In the genomic region with DNA sequence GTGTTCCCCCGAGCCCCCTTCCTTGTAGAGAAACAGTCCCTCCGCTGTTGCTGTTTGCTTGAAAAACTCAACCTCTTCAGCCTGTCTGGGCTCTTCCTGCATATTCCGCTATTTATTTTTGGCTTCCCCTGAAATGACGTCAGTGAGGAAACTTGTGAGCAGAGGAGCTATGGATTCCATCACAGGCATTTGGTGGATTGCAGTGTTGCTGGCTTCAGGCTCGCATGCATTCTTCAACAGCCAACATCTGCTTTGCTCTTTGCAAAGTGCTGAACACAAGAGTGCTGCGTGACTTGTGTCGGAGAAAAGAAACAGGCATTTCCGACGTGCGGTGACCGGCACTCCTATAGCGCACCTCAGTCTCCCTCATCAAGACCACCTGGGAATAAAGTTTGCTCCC, we compare ENCODE assay signal across 12 cellular contexts.
DNase-seq lines count a peak whose midpoint lies in the region; ATAC-seq and TF ChIP-seq lines count a peak whose summit lies in the region.
"Had no signal": no experiment of that assay in that cellular context is flagged by ENCODE, and none has a peak within 500 bp of the region (broad histone marks: within the 10 kb centered on the region; RNA-seq: fewer than 3 reads in every experiment).

No MANE protein-coding gene starts in this region.

- no peak overlapping the region for H2BK15ac ChIP-seq in mesendoderm (replicated peaks; ENCODE audit: low read depth)

- no peak overlapping the region for H4K8ac ChIP-seq in mesendoderm (ENCODE audit: low read depth, low read length)

- no peak overlapping the region for H3K23ac ChIP-seq in mesendoderm (ENCODE audit: low read length)

- H2AK5ac ChIP-seq in mesendoderm (ENCODE audit: low read length) = no peak overlapping the region

- no peak overlapping the region for H3K4ac ChIP-seq in mesendoderm (ENCODE audit: low read depth, low read length)

- H3K27me3 ChIP-seq in mesendoderm (ENCODE audit: insufficient read depth, low read length, poor library complexity) = no peaks in the 10 kb centered on the region
- no peaks in the 10 kb centered on the region for H3K27me3 ChIP-seq in thoracic aorta (replicated peaks; ENCODE audit: insufficient read depth)
- H3K27me3 ChIP-seq: esophagus squamous epithelium, Peyer's patch had no signal

- peak; percentile 64 for DNase-seq in HFF-Myc (ENCODE audit: extremely low read depth, low read depth)
- peak; percentile 86 for DNase-seq in dedifferentiated amniotic fluid mesenchymal stem cell (ENCODE audit: extremely low spot score)
- DNase-seq in mesendoderm = peak; percentile 68
- no peak for DNase-seq in thoracic aorta (ENCODE audit: low spot score)
- DNase-seq in DMS 273 treated with DMSO at 0.1 percent for 48 hours (lab: John Stamatoyannopoulos, UW) = no peak
- no peak for DNase-seq in GDM1 (lab: John Stamatoyannopoulos, UW)
- DNase-seq: esophagus squamous epithelium, Peyer's patch had no signal

- no peaks in the 10 kb centered on the region for H3K9me3 ChIP-seq in thoracic aorta
- H3K9me3 ChIP-seq: esophagus squamous epithelium, Peyer's patch had no signal

- H2BK5ac ChIP-seq in mesendoderm (ENCODE audit: low read length) = no peak overlapping the region

- H3K79me1 ChIP-seq in mesendoderm (ENCODE audit: low read length) = no peaks in the 10 kb centered on the region

- TF ChIP-seq POLR2A in GM18505 (IDR thresholded peaks at IDR 0.05; ENCODE audit: borderline replicate concordance, extremely low read depth, insufficient read depth, insufficient read length) = no peak

- H2BK120ac ChIP-seq in mesendoderm (ENCODE audit: low read depth, low read length) = no peak overlapping the region

- no peak overlapping the region for H4K5ac ChIP-seq in mesendoderm (ENCODE audit: low read length)

- H3K4me2 ChIP-seq in mesendoderm (ENCODE audit: low read length) = no peak overlapping the region

- no peaks in the 10 kb centered on the region for H3K36me3 ChIP-seq in mesendoderm (ENCODE audit: control insufficient read depth, insufficient read depth, low read length)
- peaks cover 14% of the 10 kb centered on the region for H3K36me3 ChIP-seq in thoracic aorta

- H3K18ac ChIP-seq in mesendoderm (ENCODE audit: low read length) = no peak overlapping the region

- peak; percentile 62 for ATAC-seq in thoracic aorta (ENCODE audit: insufficient number of reproducible peaks, low FRiP score, low read depth)
- no peak for ATAC-seq in GM18505 (IDR thresholded peaks at IDR 0.05; ENCODE audit: unreplicated experiment)
- no peak for ATAC-seq in GM21723 (IDR thresholded peaks at IDR 0.05; ENCODE audit: unreplicated experiment)
- ATAC-seq: left lobe of liver had no signal

- no peak overlapping the region for H3K56ac ChIP-seq in mesendoderm (ENCODE audit: low read length)

- H3K4me3 ChIP-seq in HFF-Myc (replicated peaks; ENCODE audit: low read depth, low read length) = no peak overlapping the region
- no peak overlapping the region for H3K4me3 ChIP-seq in mesendoderm (ENCODE audit: low read length)
- peak overlapping the region; percentile 17 for H3K4me3 ChIP-seq in thoracic aorta
- H3K4me3 ChIP-seq: esophagus squamous epithelium, Peyer's patch had no signal

- WGBS in mesendoderm (ENCODE audit: extremely low coverage, insufficient coverage, low lambda C conversion rate) = no CpG with 5 or more reads among the region's 12 CpGs

- H3K79me2 ChIP-seq in mesendoderm (ENCODE audit: control insufficient read depth, insufficient read depth, low read length) = no peaks in the 10 kb centered on the region

- no peaks in the 10 kb centered on the region for H3K4me1 ChIP-seq in mesendoderm (ENCODE audit: control insufficient read depth, low read depth, low read length)
- H3K4me1 ChIP-seq in thoracic aorta (ENCODE audit: control insufficient read depth in 1 of 2, low read depth in 2 of 2) = peaks cover 17 to 27% of the 10 kb centered on the region in 2 donors
- H3K4me1 ChIP-seq: Peyer's patch had no signal

- TF ChIP-seq CTCF in HFF-Myc (IDR thresholded peaks at IDR 0.05; ENCODE audit: low read depth, low read length, missing control alignments) = no peak
- no peak for TF ChIP-seq CTCF in thoracic aorta (IDR thresholded peaks at IDR 0.05)

- no peak overlapping the region for H3K27ac ChIP-seq in mesendoderm (ENCODE audit: low read depth, low read length)
- H3K27ac ChIP-seq in thoracic aorta = peak overlapping the region; percentile 67 to 73
- H3K27ac ChIP-seq: VCaP had no signal

- H3K9ac ChIP-seq in mesendoderm (ENCODE audit: low read length) = no peak overlapping the region

Comparison
In these comparisons a context has a peak if more than half of its experiments do, and no peak if none do; other contexts are left out.
1. DNase-seq: peak in HFF-Myc (single experiment), dedifferentiated amniotic fluid mesenchymal stem cell (single experiment) and mesendoderm (single experiment); none in thoracic aorta (single experiment), DMS 273 treated with DMSO at 0.1 percent for 48 hours (single experiment) and GDM1 (single experiment).